ENCODE assay signal across 27 cellular contexts in genomic region chr1:236342403-236343245, GRCh38. TPM values are rescaled to one million over a fixed set of nuclear protein-coding genes. Genes with fewer than 3 reads are reported as not detected.
DNase-seq lines count a peak whose midpoint lies in the region; ATAC-seq and TF ChIP-seq lines count a peak whose summit lies in the region.
"Had no signal": no experiment of that assay in that cellular context is flagged by ENCODE, and none has a peak within 500 bp of the region (broad histone marks: within the 10 kb centered on the region; RNA-seq: fewer than 3 reads in every experiment).

No MANE protein-coding gene starts in this region.

- H3K4me3 ChIP-seq in HEK293 (ENCODE audit: low read depth, low read length): no peak overlapping the region
- peak overlapping the region; percentile 57 for H3K4me3 ChIP-seq in SK-N-MC
- H3K4me3 ChIP-seq in fibroblast of mammary gland (ENCODE audit: control insufficient read depth, low read depth, low read length): no peak overlapping the region
- no peak overlapping the region for H3K4me3 ChIP-seq in left lung
- H3K4me3 ChIP-seq: breast epithelium, hepatocyte, tibial nerve had no signal

- CTCF ChIA-PET in HEK293 (lab: Yijun Ruan, JAX): interaction anchor here (0.6 to 0.8 kb wide), 3 partner anchors 15 to 232 kb away, joined by 3 read pairs; no protein-coding TSS in a partner anchor

- no peaks in the 10 kb centered on the region for H3K36me3 Mint-ChIP-seq in stimulated activated naive B cell treated with anti-CD40 and anti-IgM and Interleukin-4, amounts not matched to agents 10 μg/mL and 1 μg/mL and 100 μg/mL, for 72 hours
- H3K36me3 Mint-ChIP-seq: activated naive CD4-positive, alpha-beta T cell treated with anti-CD3 and anti-CD28 coated beads, Interleukin-2, amount 50 U/mL, for 72 hours; naive B cell had no signal

- no peak overlapping the region for H3K9ac ChIP-seq in SK-N-MC (ENCODE audit: insufficient read length)
- H3K9ac ChIP-seq: SK-N-SH had no signal

- H3K4me1 ChIP-seq in HEK293 (ENCODE audit: control insufficient read depth, insufficient read depth, low read length): peaks cover 6% of the 10 kb centered on the region; the same call in 1 of the 2 replicates
- H3K4me1 ChIP-seq in left lung: no peaks in the 10 kb centered on the region
- H3K4me1 ChIP-seq: breast epithelium had no signal

- H3K9me3 ChIP-seq in HEK293 (ENCODE audit: control insufficient read depth, insufficient read depth, low read depth, low read length) (no peaks in the 10 kb centered on the region), SK-N-MC (ENCODE audit: low read depth, low read length) (no peaks in the 10 kb centered on the region), left lung (no peaks in the 10 kb centered on the region)
- H3K9me3 ChIP-seq: breast epithelium, neutrophil, SK-N-SH, tibial nerve had no signal

- no peak for DNase-seq in SK-N-MC (ENCODE audit: low read depth, low spot score)
- peak; percentile 10 for DNase-seq in fibroblast of mammary gland (ENCODE audit: low read depth)
- no peak for DNase-seq in stimulated activated naive B cell treated with anti-CD40 and anti-IgM and Interleukin-4, amounts not matched to agents 10 μg/mL and 1 μg/mL and 100 μg/mL, for 72 hours
- no peak for DNase-seq in DMS153 treated with DMSO at 0.1 percent for 48 hours (lab: John Stamatoyannopoulos, UW; ENCODE audit: unreplicated experiment)
- DNase-seq in left lung: no peak
- DNase-seq: activated CD4-positive, alpha-beta T cell treated with anti-CD3 and anti-CD28 coated beads for 36 hours; DND-41; HFFc6; left cardiac atrium; naive B cell; NCI-H1105 treated with DMSO at 0.1 percent for 48 hours; NCI-H187 treated with DMSO at 0.1 percent for 48 hours; NCI-H2171 treated with DMSO at 0.1 percent for 48 hours; NCI-H510A treated with DMSO at 0.1 percent for 48 hours; SK-N-SH; stimulated activated CD4-positive, alpha-beta T cell treated with anti-CD3 and anti-CD28 coated beads, Interleukin-4, amount 100 ng/mL, for 24 hours had no signal

- intact Hi-C loops in left lung (cut with DNase I): no loop called here

- POLR2A ChIA-PET in HEK293 (lab: Yijun Ruan, JAX): interaction anchor here (1.1 kb wide), 1 partner anchor 61 kb away, joined by 3 read pairs; the partner anchor contains the start of gene ERO1B

- no peaks in the 10 kb centered on the region for H3K27me3 ChIP-seq in left lung
- H3K27me3 ChIP-seq: breast epithelium, hepatocyte, neutrophil, tibial nerve had no signal

- peak overlapping the region; percentile 1 for H3K27ac Mint-ChIP-seq in stimulated activated naive B cell treated with anti-CD40 and anti-IgM and Interleukin-4, amounts not matched to agents 10 μg/mL and 1 μg/mL and 100 μg/mL, for 72 hours
- H3K27ac Mint-ChIP-seq: activated CD4-positive, alpha-beta T cell treated with anti-CD3 and anti-CD28 coated beads for 36 hours; activated naive CD4-positive, alpha-beta T cell treated with anti-CD3 and anti-CD28 coated beads, Interleukin-2, amount 50 U/mL, for 72 hours; HFFc6; T-helper 1 cell treated with Interleukin-12 subunit alpha and Interleukin-12 subunit beta and Interleukin-4 antibody, amounts not matched to agents 30 μg/mL and 1 μg/mL, for 36 hours had no signal

- no peak for ATAC-seq in stimulated activated naive B cell treated with anti-CD40 and anti-IgM and Interleukin-4, amounts not matched to agents 10 μg/mL and 1 μg/mL and 100 μg/mL, for 72 hours (replicated peaks)
- no peak for ATAC-seq in GM18520 (IDR thresholded peaks at IDR 0.05; ENCODE audit: unreplicated experiment)
- no peak for ATAC-seq in left lung
- ATAC-seq: activated CD4-positive, alpha-beta T cell treated with anti-CD3 and anti-CD28 coated beads for 36 hours; activated naive CD4-positive, alpha-beta T cell treated with anti-CD3 and anti-CD28 coated beads, Interleukin-2, amount 50 U/mL, for 72 hours; left cardiac atrium; sciatic nerve had no signal

- H3K4me1 Mint-ChIP-seq in stimulated activated naive B cell treated with anti-CD40 and anti-IgM and Interleukin-4, amounts not matched to agents 10 μg/mL and 1 μg/mL and 100 μg/mL, for 72 hours: peaks cover 7 to 12% of the 10 kb centered on the region in 2 donors
- H3K4me1 Mint-ChIP-seq: activated CD4-positive, alpha-beta T cell treated with anti-CD3 and anti-CD28 coated beads for 36 hours; naive B cell had no signal

- no peaks in the 10 kb centered on the region for H3K9me3 Mint-ChIP-seq in stimulated activated naive B cell treated with anti-CD40 and anti-IgM and Interleukin-4, amounts not matched to agents 10 μg/mL and 1 μg/mL and 100 μg/mL, for 72 hours
- H3K9me3 Mint-ChIP-seq: activated naive CD4-positive, alpha-beta T cell treated with anti-CD3 and anti-CD28 coated beads, Interleukin-2, amount 50 U/mL, for 72 hours; naive B cell; T-helper 1 cell treated with Interleukin-12 subunit alpha and Interleukin-12 subunit beta and Interleukin-4 antibody, amounts not matched to agents 30 μg/mL and 1 μg/mL, for 36 hours had no signal

- H3K27me3 Mint-ChIP-seq in stimulated activated naive B cell treated with anti-CD40 and anti-IgM and Interleukin-4, amounts not matched to agents 10 μg/mL and 1 μg/mL and 100 μg/mL, for 72 hours: peaks cover 4 to 6% of the 10 kb centered on the region in 2 donors

- H3K36me3 ChIP-seq in HEK293 (ENCODE audit: control insufficient read depth in 2 of 2, insufficient read depth in 1 of 2, low read length in 2 of 2): no peaks in the 10 kb centered on the region
- no peaks in the 10 kb centered on the region for H3K36me3 ChIP-seq in SK-N-MC (ENCODE audit: insufficient read depth, low read length)
- no peaks in the 10 kb centered on the region for H3K36me3 ChIP-seq in left lung
- H3K36me3 ChIP-seq: breast epithelium, neutrophil, tibial nerve had no signal

- H3K4me3 Mint-ChIP-seq in stimulated activated naive B cell treated with anti-CD40 and anti-IgM and Interleukin-4, amounts not matched to agents 10 μg/mL and 1 μg/mL and 100 μg/mL, for 72 hours: no peak overlapping the region
- H3K4me3 Mint-ChIP-seq: activated CD4-positive, alpha-beta T cell treated with anti-CD3 and anti-CD28 coated beads for 36 hours; HFFc6; naive B cell; T-helper 1 cell treated with Interleukin-12 subunit alpha and Interleukin-12 subunit beta and Interleukin-4 antibody, amounts not matched to agents 30 μg/mL and 1 μg/mL, for 36 hours had no signal

- H3K27ac ChIP-seq in HEK293 (ENCODE audit: extremely low read depth, low read depth, low read length): no peak overlapping the region
- peak overlapping the region; percentile 75; the same call in 1 of the 2 replicates for H3K27ac ChIP-seq in SK-N-MC
- H3K27ac ChIP-seq in left lung: no peak overlapping the region
- H3K27ac ChIP-seq: breast epithelium, hepatocyte, neutrophil, tibial nerve had no signal

- TF ChIP-seq CTCF in HEK293 (tag by site-specific recombination; IDR thresholded peaks at IDR 0.05) (no peak), fibroblast of mammary gland (conservative IDR thresholded peaks at IDR 0.05; ENCODE audit: control insufficient read depth, insufficient read depth, low read depth, low read length) (no peak), left lung (IDR thresholded peaks at IDR 0.05) (no peak)

TF ChIP-seq in HEK293, 187 proteins besides CTCF, POLR2A, EP300 and RAD21 (continues in another document):
- TF ChIP-seq SETDB1 (IDR thresholded peaks at IDR 0.05; ENCODE audit: insufficient read length, low read length): no peak
- no peak for TF ChIP-seq ZNF266 (tag by site-specific recombination; IDR thresholded peaks at IDR 0.05; ENCODE audit: low read depth)
- no peak for TF ChIP-seq ZNF792 (tag by site-specific recombination; IDR thresholded peaks at IDR 0.05)
- no peak for TF ChIP-seq ZNF394 (tag by site-specific recombination; IDR thresholded peaks at IDR 0.05; ENCODE audit: borderline replicate concordance)
- peak; percentile 85 for TF ChIP-seq FEZF1 (tag by site-specific recombination; IDR thresholded peaks at IDR 0.05)
- TF ChIP-seq ZNF692 (tag by site-specific recombination; IDR thresholded peaks at IDR 0.05): no peak
- no peak for TF ChIP-seq ZNF449 (tag by site-specific recombination; IDR thresholded peaks at IDR 0.05)
- TF ChIP-seq ZSCAN30 (tag by site-specific recombination; IDR thresholded peaks at IDR 0.05): 0 out of 2 replicates have a peak, but pooled peaks have one; percentile 9
- no peak for TF ChIP-seq ZNF473 (tag by site-specific recombination; IDR thresholded peaks at IDR 0.05)
- no peak for TF ChIP-seq SALL2 (tag by site-specific recombination; IDR thresholded peaks at IDR 0.05; ENCODE audit: borderline replicate concordance)
- no peak for TF ChIP-seq ZNF223 (tag by site-specific recombination; IDR thresholded peaks at IDR 0.05)

RNA-seq across cellular contexts. Expression of gene EDARADD, which starts 51.5 kb away (rescaled TPM):
- total RNA-seq in left lung: under 1 TPM; 0.73 to 0.97 TPM
- total RNA-seq: endothelial cell of umbilical vein, fibroblast of lung had no signal
